ENCODE assay signal across 1 cellular context in the genomic region with DNA sequence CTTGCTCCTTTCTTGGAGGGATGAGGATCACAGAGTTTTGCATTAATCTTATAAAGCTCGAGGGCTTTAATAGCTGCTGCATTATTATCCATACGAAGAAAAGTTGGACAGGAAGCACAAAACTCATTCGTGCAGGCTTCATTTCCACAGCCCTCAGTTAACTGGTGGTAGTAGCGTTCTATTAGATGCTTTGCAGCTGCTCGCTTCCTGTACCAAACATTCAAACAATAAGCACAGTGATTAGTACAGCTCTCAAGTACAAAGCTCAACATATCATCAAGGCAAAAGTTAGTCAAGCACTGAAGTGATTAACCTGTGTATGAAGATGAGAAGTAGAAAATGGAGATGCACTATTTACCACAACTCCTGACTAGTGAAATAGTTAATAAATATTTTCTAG.
TF ChIP-seq lines count a peak whose summit lies in the region.

No MANE protein-coding gene starts in this region.

TF ChIP-seq in IMR-90, 13 proteins besides CTCF, POLR2A, EP300 and RAD21:
- TF ChIP-seq MAZ (IDR thresholded peaks at IDR 0.05; ENCODE audit: borderline replicate concordance, low read depth, low read length) (no peak), RCOR1 (IDR thresholded peaks at IDR 0.05; ENCODE audit: insufficient replicate concordance, low read length) (no peak), FOS (IDR thresholded peaks at IDR 0.05; ENCODE audit: low read depth, low read length) (no peak), SMC3 (IDR thresholded peaks at IDR 0.05; ENCODE audit: low read depth, low read length) (no peak), RFX5 (IDR thresholded peaks at IDR 0.05; ENCODE audit: low read depth, low read length) (no peak), NFE2L2 (IDR thresholded peaks at IDR 0.05; ENCODE audit: low read depth, low read length) (no peak), MXI1 (IDR thresholded peaks at IDR 0.05; ENCODE audit: borderline replicate concordance, low read depth, low read length) (no peak), BHLHE40 (IDR thresholded peaks at IDR 0.05; ENCODE audit: low read depth, low read length) (no peak), CHD1 (IDR thresholded peaks at IDR 0.05; ENCODE audit: low read depth, low read length) (no peak), MAFK (IDR thresholded peaks at IDR 0.05; ENCODE audit: low read depth, low read length) (no peak), CEBPB (IDR thresholded peaks at IDR 0.05; ENCODE audit: low read depth, low read length) (no peak)
- TF ChIP-seq, protein P1, sequence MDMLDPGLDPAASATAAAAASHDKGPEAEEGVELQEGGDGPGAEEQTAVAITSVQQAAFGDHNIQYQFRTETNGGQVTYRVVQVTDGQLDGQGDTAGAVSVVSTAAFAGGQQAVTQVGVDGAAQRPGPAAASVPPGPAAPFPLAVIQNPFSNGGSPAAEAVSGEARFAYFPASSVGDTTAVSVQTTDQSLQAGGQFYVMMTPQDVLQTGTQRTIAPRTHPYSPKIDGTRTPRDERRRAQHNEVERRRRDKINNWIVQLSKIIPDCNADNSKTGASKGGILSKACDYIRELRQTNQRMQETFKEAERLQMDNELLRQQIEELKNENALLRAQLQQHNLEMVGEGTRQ (IDR thresholded peaks at IDR 0.05; ENCODE audit: low read depth, low read length) = no peak
- TF ChIP-seq, protein P2, sequence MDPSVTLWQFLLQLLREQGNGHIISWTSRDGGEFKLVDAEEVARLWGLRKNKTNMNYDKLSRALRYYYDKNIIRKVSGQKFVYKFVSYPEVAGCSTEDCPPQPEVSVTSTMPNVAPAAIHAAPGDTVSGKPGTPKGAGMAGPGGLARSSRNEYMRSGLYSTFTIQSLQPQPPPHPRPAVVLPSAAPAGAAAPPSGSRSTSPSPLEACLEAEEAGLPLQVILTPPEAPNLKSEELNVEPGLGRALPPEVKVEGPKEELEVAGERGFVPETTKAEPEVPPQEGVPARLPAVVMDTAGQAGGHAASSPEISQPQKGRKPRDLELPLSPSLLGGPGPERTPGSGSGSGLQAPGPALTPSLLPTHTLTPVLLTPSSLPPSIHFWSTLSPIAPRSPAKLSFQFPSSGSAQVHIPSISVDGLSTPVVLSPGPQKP (IDR thresholded peaks at IDR 0.05; ENCODE audit: borderline replicate concordance, low read depth, low read length) = no peak
